ENCODE assay signal across 2 cellular contexts in the genomic region with DNA sequence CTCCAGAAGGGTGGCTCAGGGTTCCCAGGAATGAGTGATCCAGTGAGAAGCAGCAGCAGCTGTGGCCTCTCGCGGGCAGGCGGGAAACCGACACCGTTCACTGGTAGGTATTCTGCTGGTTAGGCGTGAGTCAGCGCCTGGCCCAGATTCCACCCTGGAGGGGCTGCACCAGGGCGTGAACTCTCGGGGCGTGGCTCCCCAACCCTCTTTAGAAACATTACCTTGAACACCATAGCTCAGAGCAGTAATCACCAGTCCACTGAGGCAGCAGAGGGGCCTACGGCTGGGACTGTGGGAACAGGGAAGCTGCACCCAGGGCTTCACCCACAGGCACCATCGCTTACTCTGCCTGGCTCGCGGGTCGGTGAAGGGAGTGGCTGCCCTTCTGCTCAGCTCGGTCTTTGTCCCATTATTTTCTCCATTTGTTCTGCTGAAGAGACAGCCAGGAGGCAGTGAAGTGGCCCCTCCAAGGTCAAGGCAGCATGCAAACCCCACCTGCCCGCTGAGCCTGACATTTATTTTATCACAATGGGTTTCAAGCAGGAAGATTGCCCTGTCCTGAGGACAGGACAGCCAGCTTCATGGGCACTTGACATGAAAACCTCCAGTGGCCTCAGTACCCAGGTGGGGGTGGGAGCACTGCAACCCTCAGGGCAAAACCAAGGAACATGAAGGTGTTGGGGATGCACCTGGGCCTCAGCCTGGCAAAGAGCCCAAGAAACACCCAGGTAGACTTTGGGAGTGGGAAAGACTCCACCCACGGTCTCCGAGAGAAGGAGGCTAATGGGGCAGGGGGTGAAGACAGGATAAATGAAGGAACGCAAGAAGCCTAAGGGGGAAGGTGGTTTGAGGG.
TF ChIP-seq lines count a peak whose summit lies in the region.

No MANE protein-coding gene starts in this region.

TF ChIP-seq in A549, 52 proteins besides CTCF, POLR2A, EP300 and RAD21:
- TF ChIP-seq, protein P1, sequence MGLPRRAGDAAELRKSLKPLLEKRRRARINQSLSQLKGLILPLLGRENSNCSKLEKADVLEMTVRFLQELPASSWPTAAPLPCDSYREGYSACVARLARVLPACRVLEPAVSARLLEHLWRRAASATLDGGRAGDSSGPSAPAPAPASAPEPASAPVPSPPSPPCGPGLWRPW (IDR thresholded peaks at IDR 0.05): no peak
- no peak for TF ChIP-seq KDM1A (IDR thresholded peaks at IDR 0.05; ENCODE audit: low read depth)
- no peak for TF ChIP-seq POLR2AphosphoS2 (conservative IDR thresholded peaks at IDR 0.05; ENCODE audit: low read length)

TF ChIP-seq in K562, 482 proteins besides CTCF, POLR2A, EP300 and RAD21 (continues in another document):
- TF ChIP-seq ZNF584 (CRISPR knock-in tag; IDR thresholded peaks at IDR 0.05; ENCODE audit: low read depth) (peak; percentile 33; the same call in 1 of the 2 replicates), CREM (IDR thresholded peaks at IDR 0.05; ENCODE audit: low read depth) (0 out of 2 replicates have a peak, but pooled peaks have one; percentile 29), ZBTB8A (IDR thresholded peaks at IDR 0.05; ENCODE audit: partially characterized antibody) (no peak), MTF1 (CRISPR knock-in tag; IDR thresholded peaks at IDR 0.05; ENCODE audit: borderline replicate concordance) (no peak), SUPT5H (IDR thresholded peaks at IDR 0.05) (peak; percentile 70), CBX1 (IDR thresholded peaks at IDR 0.05; ENCODE audit: low read depth) (0 out of 2 replicates have a peak, but pooled peaks have one; percentile 17), NFIC (IDR thresholded peaks at IDR 0.05) (peak; percentile 14; the same call in 1 of the 2 replicates), ZNF830 (CRISPR knock-in tag; IDR thresholded peaks at IDR 0.05) (no peak), RBBP5 (IDR thresholded peaks at IDR 0.05; ENCODE audit: borderline replicate concordance, insufficient read depth, low read length, poor library complexity, severe bottlenecking) (peak; percentile 26), BCLAF1 (IDR thresholded peaks at IDR 0.05; ENCODE audit: borderline replicate concordance in 1 of 2, control insufficient read depth in 1 of 2, low read depth in 2 of 2, low read length in 1 of 2) (no peak), HMBOX1 (IDR thresholded peaks at IDR 0.05) (peak; percentile 95), POLR2G (IDR thresholded peaks at IDR 0.05; ENCODE audit: low read depth, low read length) (peak; percentile 75), MTA3 (IDR thresholded peaks at IDR 0.05; ENCODE audit: borderline replicate concordance) (peak; percentile 83), ZNF668 (CRISPR knock-in tag; IDR thresholded peaks at IDR 0.05) (0 out of 2 replicates have a peak, but pooled peaks have one; percentile 28), GTF2E2 (tag; IDR thresholded peaks at IDR 0.05) (0 out of 2 replicates have a peak, but pooled peaks have one; percentile 30), ZNF143 (CRISPR knock-in tag; IDR thresholded peaks at IDR 0.05) (no peak), SOX6 (IDR thresholded peaks at IDR 0.05) (0 out of 2 replicates have a peak, but pooled peaks have one; percentile 48), NCOR1 (IDR thresholded peaks at IDR 0.05) (peak; percentile 55; the same call in 1 of the 2 replicates), CEBPG (CRISPR knock-in tag; IDR thresholded peaks at IDR 0.05) (no peak), CEBPG (tag; conservative IDR thresholded peaks at IDR 0.05 in 1 of 2, IDR thresholded peaks at IDR 0.05 in 1 of 2) (no peak), CBFA2T3 (IDR thresholded peaks at IDR 0.05) (peak; percentile 48), ZFPM2 (CRISPR knock-in tag; IDR thresholded peaks at IDR 0.05) (no peak), TAF1 (IDR thresholded peaks at IDR 0.05; ENCODE audit: control insufficient read depth, extremely low read depth, insufficient read depth, low read length, severe bottlenecking) (peak; percentile 50), NFE2 (IDR thresholded peaks at IDR 0.05; ENCODE audit: low read depth) (peak; percentile 87), CCNT2 (IDR thresholded peaks at IDR 0.05; ENCODE audit: borderline replicate concordance, extremely low read depth, insufficient read length, low read depth, low read length) (peak; percentile 50), FOXJ2 (tag; IDR thresholded peaks at IDR 0.05) (0 out of 2 replicates have a peak, but pooled peaks have one; percentile 20), SMAD1 (IDR thresholded peaks at IDR 0.05; ENCODE audit: low read depth, low read length, partially characterized antibody) (peak; percentile 20), NRF1 (conservative IDR thresholded peaks at IDR 0.05 in 1 of 2, IDR thresholded peaks at IDR 0.05 in 1 of 2) (0 out of 4 replicates have a peak, but pooled peaks have one; percentile 8 to 27), KLF6 (CRISPR knock-in tag; IDR thresholded peaks at IDR 0.05; ENCODE audit: borderline replicate concordance) (0 out of 2 replicates have a peak, but pooled peaks have one; percentile 11)
- TF ChIP-seq, protein P2, sequence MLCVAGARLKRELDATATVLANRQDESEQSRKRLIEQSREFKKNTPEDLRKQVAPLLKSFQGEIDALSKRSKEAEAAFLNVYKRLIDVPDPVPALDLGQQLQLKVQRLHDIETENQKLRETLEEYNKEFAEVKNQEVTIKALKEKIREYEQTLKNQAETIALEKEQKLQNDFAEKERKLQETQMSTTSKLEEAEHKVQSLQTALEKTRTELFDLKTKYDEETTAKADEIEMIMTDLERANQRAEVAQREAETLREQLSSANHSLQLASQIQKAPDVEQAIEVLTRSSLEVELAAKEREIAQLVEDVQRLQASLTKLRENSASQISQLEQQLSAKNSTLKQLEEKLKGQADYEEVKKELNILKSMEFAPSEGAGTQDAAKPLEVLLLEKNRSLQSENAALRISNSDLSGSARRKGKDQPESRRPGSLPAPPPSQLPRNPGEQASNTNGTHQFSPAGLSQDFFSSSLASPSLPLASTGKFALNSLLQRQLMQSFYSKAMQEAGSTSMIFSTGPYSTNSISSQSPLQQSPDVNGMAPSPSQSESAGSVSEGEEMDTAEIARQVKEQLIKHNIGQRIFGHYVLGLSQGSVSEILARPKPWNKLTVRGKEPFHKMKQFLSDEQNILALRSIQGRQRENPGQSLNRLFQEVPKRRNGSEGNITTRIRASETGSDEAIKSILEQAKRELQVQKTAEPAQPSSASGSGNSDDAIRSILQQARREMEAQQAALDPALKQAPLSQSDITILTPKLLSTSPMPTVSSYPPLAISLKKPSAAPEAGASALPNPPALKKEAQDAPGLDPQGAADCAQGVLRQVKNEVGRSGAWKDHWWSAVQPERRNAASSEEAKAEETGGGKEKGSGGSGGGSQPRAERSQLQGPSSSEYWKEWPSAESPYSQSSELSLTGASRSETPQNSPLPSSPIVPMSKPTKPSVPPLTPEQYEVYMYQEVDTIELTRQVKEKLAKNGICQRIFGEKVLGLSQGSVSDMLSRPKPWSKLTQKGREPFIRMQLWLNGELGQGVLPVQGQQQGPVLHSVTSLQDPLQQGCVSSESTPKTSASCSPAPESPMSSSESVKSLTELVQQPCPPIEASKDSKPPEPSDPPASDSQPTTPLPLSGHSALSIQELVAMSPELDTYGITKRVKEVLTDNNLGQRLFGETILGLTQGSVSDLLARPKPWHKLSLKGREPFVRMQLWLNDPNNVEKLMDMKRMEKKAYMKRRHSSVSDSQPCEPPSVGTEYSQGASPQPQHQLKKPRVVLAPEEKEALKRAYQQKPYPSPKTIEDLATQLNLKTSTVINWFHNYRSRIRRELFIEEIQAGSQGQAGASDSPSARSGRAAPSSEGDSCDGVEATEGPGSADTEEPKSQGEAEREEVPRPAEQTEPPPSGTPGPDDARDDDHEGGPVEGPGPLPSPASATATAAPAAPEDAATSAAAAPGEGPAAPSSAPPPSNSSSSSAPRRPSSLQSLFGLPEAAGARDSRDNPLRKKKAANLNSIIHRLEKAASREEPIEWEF (CRISPR knock-in tag; IDR thresholded peaks at IDR 0.05): peak; percentile 56
- TF ChIP-seq, protein P3, sequence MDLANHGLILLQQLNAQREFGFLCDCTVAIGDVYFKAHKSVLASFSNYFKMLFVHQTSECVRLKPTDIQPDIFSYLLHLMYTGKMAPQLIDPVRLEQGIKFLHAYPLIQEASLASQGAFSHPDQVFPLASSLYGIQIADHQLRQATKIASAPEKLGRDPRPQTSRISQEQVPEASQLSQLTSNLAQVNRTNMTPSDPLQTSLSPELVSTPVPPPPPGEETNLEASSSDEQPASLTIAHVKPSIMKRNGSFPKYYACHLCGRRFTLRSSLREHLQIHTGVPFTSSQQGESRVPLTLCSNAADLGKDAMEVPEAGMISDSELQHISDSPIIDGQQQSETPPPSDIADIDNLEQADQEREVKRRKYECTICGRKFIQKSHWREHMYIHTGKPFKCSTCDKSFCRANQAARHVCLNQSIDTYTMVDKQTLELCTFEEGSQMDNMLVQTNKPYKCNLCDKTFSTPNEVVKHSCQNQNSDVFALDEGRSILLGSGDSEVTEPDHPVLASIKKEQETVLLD (IDR thresholded peaks at IDR 0.05): peak; percentile 13; the same call in 1 of the 2 replicates
- TF ChIP-seq, protein P4, sequence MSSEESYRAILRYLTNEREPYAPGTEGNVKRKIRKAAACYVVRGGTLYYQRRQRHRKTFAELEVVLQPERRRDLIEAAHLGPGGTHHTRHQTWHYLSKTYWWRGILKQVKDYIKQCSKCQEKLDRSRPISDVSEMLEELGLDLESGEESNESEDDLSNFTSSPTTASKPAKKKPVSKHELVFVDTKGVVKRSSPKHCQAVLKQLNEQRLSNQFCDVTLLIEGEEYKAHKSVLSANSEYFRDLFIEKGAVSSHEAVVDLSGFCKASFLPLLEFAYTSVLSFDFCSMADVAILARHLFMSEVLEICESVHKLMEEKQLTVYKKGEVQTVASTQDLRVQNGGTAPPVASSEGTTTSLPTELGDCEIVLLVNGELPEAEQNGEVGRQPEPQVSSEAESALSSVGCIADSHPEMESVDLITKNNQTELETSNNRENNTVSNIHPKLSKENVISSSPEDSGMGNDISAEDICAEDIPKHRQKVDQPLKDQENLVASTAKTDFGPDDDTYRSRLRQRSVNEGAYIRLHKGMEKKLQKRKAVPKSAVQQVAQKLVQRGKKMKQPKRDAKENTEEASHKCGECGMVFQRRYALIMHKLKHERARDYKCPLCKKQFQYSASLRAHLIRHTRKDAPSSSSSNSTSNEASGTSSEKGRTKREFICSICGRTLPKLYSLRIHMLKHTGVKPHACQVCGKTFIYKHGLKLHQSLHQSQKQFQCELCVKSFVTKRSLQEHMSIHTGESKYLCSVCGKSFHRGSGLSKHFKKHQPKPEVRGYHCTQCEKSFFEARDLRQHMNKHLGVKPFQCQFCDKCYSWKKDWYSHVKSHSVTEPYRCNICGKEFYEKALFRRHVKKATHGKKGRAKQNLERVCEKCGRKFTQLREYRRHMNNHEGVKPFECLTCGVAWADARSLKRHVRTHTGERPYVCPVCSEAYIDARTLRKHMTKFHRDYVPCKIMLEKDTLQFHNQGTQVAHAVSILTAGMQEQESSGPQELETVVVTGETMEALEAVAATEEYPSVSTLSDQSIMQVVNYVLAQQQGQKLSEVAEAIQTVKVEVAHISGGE (CRISPR knock-in tag; IDR thresholded peaks at IDR 0.05): peak in 1 of 3 experiments; percentile 51; a peak in 1 of 6 replicates
- TF ChIP-seq, protein P5, sequence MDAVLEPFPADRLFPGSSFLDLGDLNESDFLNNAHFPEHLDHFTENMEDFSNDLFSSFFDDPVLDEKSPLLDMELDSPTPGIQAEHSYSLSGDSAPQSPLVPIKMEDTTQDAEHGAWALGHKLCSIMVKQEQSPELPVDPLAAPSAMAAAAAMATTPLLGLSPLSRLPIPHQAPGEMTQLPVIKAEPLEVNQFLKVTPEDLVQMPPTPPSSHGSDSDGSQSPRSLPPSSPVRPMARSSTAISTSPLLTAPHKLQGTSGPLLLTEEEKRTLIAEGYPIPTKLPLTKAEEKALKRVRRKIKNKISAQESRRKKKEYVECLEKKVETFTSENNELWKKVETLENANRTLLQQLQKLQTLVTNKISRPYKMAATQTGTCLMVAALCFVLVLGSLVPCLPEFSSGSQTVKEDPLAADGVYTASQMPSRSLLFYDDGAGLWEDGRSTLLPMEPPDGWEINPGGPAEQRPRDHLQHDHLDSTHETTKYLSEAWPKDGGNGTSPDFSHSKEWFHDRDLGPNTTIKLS (IDR thresholded peaks at IDR 0.05; ENCODE audit: borderline replicate concordance, low read depth): 0 out of 2 replicates have a peak, but pooled peaks have one; percentile 28
- TF ChIP-seq, protein P6, sequence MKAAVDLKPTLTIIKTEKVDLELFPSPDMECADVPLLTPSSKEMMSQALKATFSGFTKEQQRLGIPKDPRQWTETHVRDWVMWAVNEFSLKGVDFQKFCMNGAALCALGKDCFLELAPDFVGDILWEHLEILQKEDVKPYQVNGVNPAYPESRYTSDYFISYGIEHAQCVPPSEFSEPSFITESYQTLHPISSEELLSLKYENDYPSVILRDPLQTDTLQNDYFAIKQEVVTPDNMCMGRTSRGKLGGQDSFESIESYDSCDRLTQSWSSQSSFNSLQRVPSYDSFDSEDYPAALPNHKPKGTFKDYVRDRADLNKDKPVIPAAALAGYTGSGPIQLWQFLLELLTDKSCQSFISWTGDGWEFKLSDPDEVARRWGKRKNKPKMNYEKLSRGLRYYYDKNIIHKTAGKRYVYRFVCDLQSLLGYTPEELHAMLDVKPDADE (conservative IDR thresholded peaks at IDR 0.05; ENCODE audit: control insufficient read depth, low read depth, low read length): no peak
